16 cellular contexts compared by ENCODE assay signal in genomic region chr19:48415869-48416268, GRCh38. TPM values are rescaled to one million over a fixed set of nuclear protein-coding genes. Genes with fewer than 3 reads are reported as not detected.
DNase-seq lines count a peak whose midpoint lies in the region; ATAC-seq, FAIRE-seq and TF ChIP-seq lines count a peak whose summit lies in the region.
"Had no signal": no experiment of that assay in that cellular context is flagged by ENCODE, and none has a peak within 500 bp of the region (broad histone marks: within the 10 kb centered on the region; RNA-seq: fewer than 3 reads in every experiment).

No MANE protein-coding gene starts in this region.

- no peaks in the 10 kb centered on the region; a peak in 1 of 22 replicates for H4K20me1 ChIP-seq in BLaER1 treated with 17β-estradiol and CSF1 and Interleukin-3, amounts not matched to agents 10 nM and 100 nM
- no peaks in the 10 kb centered on the region for H4K20me1 ChIP-seq in GM12878 (ENCODE audit: control insufficient read depth, insufficient read depth)

- H3K4me2 ChIP-seq in BLaER1 treated with 17β-estradiol and CSF1 and Interleukin-3, amounts not matched to agents 10 nM and 100 nM, result peak overlapping the region; percentile 53 to 72 (median 68)
- H3K4me2 ChIP-seq in GM12878 (ENCODE audit: control insufficient read depth, insufficient read depth), result peak overlapping the region; percentile 7; the same call in 1 of the 2 replicates

- peaks cover 13 to 30% (median 21%) of the 10 kb centered on the region in 11 experiments for H3K27me3 ChIP-seq in BLaER1 treated with 17β-estradiol and CSF1 and Interleukin-3, amounts not matched to agents 10 nM and 100 nM
- H3K27me3 ChIP-seq in GM12878 (replicated peaks in 1 of 2; ENCODE audit: control insufficient read depth in 2 of 2, insufficient read depth in 2 of 2, low read length in 1 of 2), result no peaks in the 10 kb centered on the region; a peak in 1 of 4 replicates
- no peaks in the 10 kb centered on the region for H3K27me3 ChIP-seq in naive thymus-derived CD4-positive, alpha-beta T cell (ENCODE audit: control insufficient read depth in 2 of 2, insufficient read depth in 2 of 2, low read length in 2 of 2)
- H3K27me3 ChIP-seq: ascending aorta had no signal

- H3K27ac Mint-ChIP-seq in T-helper 1 cell treated with Interleukin-12 subunit alpha and Interleukin-12 subunit beta and Interleukin-4 antibody, amounts not matched to agents 30 μg/mL and 1 μg/mL, for 36 hours, result no peak overlapping the region
- H3K27ac Mint-ChIP-seq in naive thymus-derived CD4-positive, alpha-beta T cell, result peak overlapping the region in 1 of 9 donors; percentile 51
- H3K27ac Mint-ChIP-seq: HFFc6 had no signal

- peaks cover 19% of the 10 kb centered on the region for H3K4me1 Mint-ChIP-seq in T-helper 1 cell treated with Interleukin-12 subunit alpha and Interleukin-12 subunit beta and Interleukin-4 antibody, amounts not matched to agents 30 μg/mL and 1 μg/mL, for 36 hours (ENCODE audit: low read depth)
- H3K4me1 Mint-ChIP-seq in naive thymus-derived CD4-positive, alpha-beta T cell, result peaks cover 12 to 38% (median 29%) of the 10 kb centered on the region in 7 donors

- H3K4me3 ChIP-seq in BLaER1 treated with 17β-estradiol and CSF1 and Interleukin-3, amounts not matched to agents 10 nM and 100 nM, result peak overlapping the region in 3 of 10 experiments; percentile 28 to 42 (median 41); a peak in 3 of 20 replicates
- H3K4me3 ChIP-seq in GM12878, result no peak overlapping the region
- peak overlapping the region; percentile 16 for H3K4me3 ChIP-seq in naive thymus-derived CD4-positive, alpha-beta T cell (ENCODE audit: low read length)

- no peak for TF ChIP-seq CTCF in GM12878 (IDR thresholded peaks at IDR 0.05 in 2 of 3, conservative IDR thresholded peaks at IDR 0.05 in 1 of 3; ENCODE audit: control insufficient read depth in 2 of 3, extremely low read depth in 1 of 3, insufficient read depth in 1 of 3, low read depth in 3 of 3, low read length in 3 of 3)

- DNase-seq in T-helper 1 cell, result no peak
- no peak for DNase-seq in GM12878 (ENCODE audit: low read depth, low spot score)
- DNase-seq in naive thymus-derived CD4-positive, alpha-beta T cell, result no peak
- DNase-seq in stimulated activated naive CD4-positive, alpha-beta T cell treated with Interleukin-2 at 50 U/mL for 16 hours (lab: John Stamatoyannopoulos, UW), result no peak
- DNase-seq in posterior vena cava (ENCODE audit: low spot score), result no peak
- no peak for DNase-seq in C1 segment of cervical spinal cord (lab: John Stamatoyannopoulos, UW)
- DNase-seq: HFFc6, NCI-H1694 treated with DMSO at 0.1 percent for 48 hours had no signal

- in situ Hi-C loops in GM12878 (cut with MboI), result no loop called here

- no peak for TF ChIP-seq EP300 in GM12878 (IDR thresholded peaks at IDR 0.05; ENCODE audit: borderline replicate concordance in 1 of 2, control insufficient read depth in 1 of 2, low read depth in 2 of 2, low read length in 2 of 2)

- H2AFZ ChIP-seq in GM12878 (ENCODE audit: control insufficient read depth, low read depth, low read length), result no peak overlapping the region

- H3K4me1 ChIP-seq in BLaER1 treated with 17β-estradiol and CSF1 and Interleukin-3, amounts not matched to agents 10 nM and 100 nM, result peaks cover 37 to 60% (median 54%) of the 10 kb centered on the region in 10 experiments
- peaks cover 8% of the 10 kb centered on the region for H3K4me1 ChIP-seq in GM12878 (ENCODE audit: control insufficient read depth, insufficient read depth, low read length)
- peaks cover 0 to 7% of the 10 kb centered on the region in 2 donors for H3K4me1 ChIP-seq in naive thymus-derived CD4-positive, alpha-beta T cell (ENCODE audit: control insufficient read depth in 2 of 2, insufficient read depth in 2 of 2, low read length in 2 of 2)
- H3K4me1 ChIP-seq: ascending aorta had no signal

- H3K79me2 ChIP-seq in GM12878 (ENCODE audit: control insufficient read depth, insufficient read depth, low read length), result no peaks in the 10 kb centered on the region

- 59% methylated on average over 30 of the region's 30 CpGs for WGBS in GM12878 (ENCODE audit: insufficient coverage, insufficient replicate concordance, low lambda C conversion rate, missing lambda C conversion rate)

- no peak overlapping the region for H3K27ac ChIP-seq in BLaER1 treated with 17β-estradiol and CSF1 and Interleukin-3, amounts not matched to agents 10 nM and 100 nM
- H3K27ac ChIP-seq in GM12878 (ENCODE audit: control insufficient read depth, insufficient read depth), result no peak overlapping the region
- H3K27ac ChIP-seq in naive thymus-derived CD4-positive, alpha-beta T cell (ENCODE audit: low read depth, low read length), result no peak overlapping the region
- H3K27ac ChIP-seq: ascending aorta had no signal

- CTCF ChIA-PET in GM12878 (lab: Yijun Ruan, JAX), result interaction anchor here (1.0 kb wide), 1 partner anchor 24 kb away, joined by 3 read pairs; the partner anchor contains the start of gene KDELR1
- CTCF ChIA-PET in naive thymus-derived CD4-positive, alpha-beta T cell (lab: Charles Lee), result no interaction called here

- no peaks in the 10 kb centered on the region for H3K9me3 Mint-ChIP-seq in T-helper 1 cell treated with Interleukin-12 subunit alpha and Interleukin-12 subunit beta and Interleukin-4 antibody, amounts not matched to agents 30 μg/mL and 1 μg/mL, for 36 hours
- H3K9me3 Mint-ChIP-seq in naive thymus-derived CD4-positive, alpha-beta T cell, result no peaks in the 10 kb centered on the region
- H3K9me3 Mint-ChIP-seq: activated T-cell treated with anti-CD3 and anti-CD28 coated beads, Interleukin-2, amount 50 U/mL, for 4 hours; HFFc6 had no signal

- H3K9me3 ChIP-seq in BLaER1 treated with 17β-estradiol and CSF1 and Interleukin-3, amounts not matched to agents 10 nM and 100 nM (replicated peaks in 1 of 11), result no peaks in the 10 kb centered on the region
- no peaks in the 10 kb centered on the region for H3K9me3 ChIP-seq in GM12878 (replicated peaks; ENCODE audit: control insufficient read depth, insufficient read depth, low read length)
- no peaks in the 10 kb centered on the region for H3K9me3 ChIP-seq in naive thymus-derived CD4-positive, alpha-beta T cell (ENCODE audit: control insufficient read depth in 2 of 3, low read length in 3 of 3)
- H3K9me3 ChIP-seq: ascending aorta had no signal

- peaks cover 26% of the 10 kb centered on the region for H3K27me3 Mint-ChIP-seq in T-helper 1 cell treated with Interleukin-12 subunit alpha and Interleukin-12 subunit beta and Interleukin-4 antibody, amounts not matched to agents 30 μg/mL and 1 μg/mL, for 36 hours (ENCODE audit: low read depth)
- H3K27me3 Mint-ChIP-seq in naive thymus-derived CD4-positive, alpha-beta T cell, result peaks cover 0 to 35% (median 0%) of the 10 kb centered on the region in 5 donors

- no peak for ATAC-seq in GM12878
- ATAC-seq in naive thymus-derived CD4-positive, alpha-beta T cell, result no peak

- BruUV-seq in GM12878 (replicated peaks; lab: Mats Ljungman, UMichigan), result no TSS peak

- SMC1A ChIA-PET in GM12878 (lab: Charles Lee; ENCODE audit: uncharacterized antibody, unreplicated experiment), result interaction anchor here (1.0 kb wide), 1 partner anchor 9 kb away, joined by 3 read pairs; no protein-coding TSS in a partner anchor

- TF ChIP-seq RAD21 in GM12878 (IDR thresholded peaks at IDR 0.05; ENCODE audit: insufficient read depth, low read depth, low read length), result no peak

- H3K36me3 ChIP-seq in BLaER1 treated with 17β-estradiol and CSF1 and Interleukin-3, amounts not matched to agents 10 nM and 100 nM, result no peaks in the 10 kb centered on the region
- H3K36me3 ChIP-seq in GM12878 (ENCODE audit: control insufficient read depth in 2 of 2, insufficient read depth in 2 of 2, low read length in 1 of 2), result no peaks in the 10 kb centered on the region
- no peaks in the 10 kb centered on the region for H3K36me3 ChIP-seq in naive thymus-derived CD4-positive, alpha-beta T cell (ENCODE audit: control insufficient read depth in 2 of 3, insufficient read depth in 3 of 3, low read length in 3 of 3)
- H3K36me3 ChIP-seq: ascending aorta had no signal

- intact Hi-C loops in GM12878 (cut with micrococcal nuclease; ENCODE audit: unreplicated experiment) (no loop called here), posterior vena cava (cut with DNase I) (no loop called here)
- intact Hi-C loops in naive thymus-derived CD4-positive, alpha-beta T cell (cut with micrococcal nuclease), result loop anchor here (1.0 to 2.0 kb wide), 7 partner anchors 17 to 77 kb away; partner anchors contain the start of genes CYTH2 (in 2 of the 2), GRWD1 (in 1 of the 2), KDELR1 (in 1 of the 2) and SYNGR4 (in 1 of the 2)

- FAIRE-seq in GM12878 (lab: Jason Lieb, UNC), result no peak
- FAIRE-seq: G401.6 had no signal

- RAD21 ChIA-PET in GM12878 (lab: Charles Lee; ENCODE audit: unreplicated experiment), result no interaction called here

- no peak for TF ChIP-seq POLR2A in GM12878 (IDR thresholded peaks at IDR 0.05; ENCODE audit: low read depth, low read length)

- POLR2A ChIA-PET in GM12878 (lab: Charles Lee), result interaction anchor here (0.6 to 1.3 kb wide), 2 partner anchors 29 to 53 kb away, joined by 4 to 6 read pairs; no protein-coding TSS in a partner anchor
- POLR2A ChIA-PET in naive thymus-derived CD4-positive, alpha-beta T cell (lab: Charles Lee), result no interaction called here

- no peak overlapping the region for H3K9ac ChIP-seq in BLaER1 treated with 17β-estradiol and CSF1 and Interleukin-3, amounts not matched to agents 10 nM and 100 nM
- no peak overlapping the region for H3K9ac ChIP-seq in GM12878 (ENCODE audit: control insufficient read depth, insufficient read depth, low read length)

- H3K4me3 Mint-ChIP-seq in T-helper 1 cell treated with Interleukin-12 subunit alpha and Interleukin-12 subunit beta and Interleukin-4 antibody, amounts not matched to agents 30 μg/mL and 1 μg/mL, for 36 hours, result peak overlapping the region; percentile 46
- H3K4me3 Mint-ChIP-seq in naive thymus-derived CD4-positive, alpha-beta T cell, result peak overlapping the region in 9 of 10 donors; percentile 39 to 88 (median 84)
- H3K4me3 Mint-ChIP-seq: activated T-cell treated with anti-CD3 and anti-CD28 coated beads, Interleukin-2, amount 50 U/mL, for 4 hours; HFFc6 had no signal

- H3K36me3 Mint-ChIP-seq in T-helper 1 cell treated with Interleukin-12 subunit alpha and Interleukin-12 subunit beta and Interleukin-4 antibody, amounts not matched to agents 30 μg/mL and 1 μg/mL, for 36 hours (ENCODE audit: low read depth), result no peaks in the 10 kb centered on the region
- H3K36me3 Mint-ChIP-seq in naive thymus-derived CD4-positive, alpha-beta T cell, result no peaks in the 10 kb centered on the region

RNA-seq across cellular contexts. Expression of gene GRIN2D, which starts 22.4 kb away (rescaled TPM):
- 0.58 and 0.83 TPM in 2 replicates for total RNA-seq in GM12878 (2013; cell fraction: nucleolus; rRNA removed)
- total RNA-seq in GM12878 (2014; rRNA removed) (0.05 and 0.06 TPM in 2 replicates), GM12878 (2014; rRNA removed; fragmentation: Illumina TruSeq; extraction: Trizol) (0.05 TPM in 1 of 2 replicates, not detected in the other), GM12878 (2021) (0.32 and 0.38 TPM in 2 replicates), posterior vena cava (1 to 10 TPM in 1 of 2 donors, under 1 TPM in 1; 0.71 to 2.3 TPM)
- polyA plus RNA-seq in GM12878 (2011; ENCODE audit: low read depth), result 0.09 TPM
- polyA plus RNA-seq in GM12878 (2011; rRNA removed) (0.03 TPM in 2 replicates), GM12878 (2014; fragmentation: Illumina TruSeq; extraction: Trizol) (0.07 TPM in 1 of 2 replicates, not detected in the other), GM12878 (2014; fragmentation: Nextera tagmentation; extraction: Ambion mirVana) (not detected), GM12878 (2014; rRNA removed) (0.03 and 0.04 TPM in 2 replicates), GM12878 (2016; fragmentation: Nextera tagmentation; extraction: Ambion mirVana) (under 1 TPM; 0.03 TPM)
- 0.02 and 0.04 TPM in 2 replicates for polyA plus RNA-seq in GM12878 (2011; cell fraction: cytosol; rRNA removed)
- polyA plus RNA-seq in GM12878 (2011; cell fraction: nucleus; rRNA removed), result 0.13 and 0.22 TPM in 2 replicates
- polyA plus RNA-seq in GM12878 (2012), result 0.29 and 0.32 TPM in 2 replicates
- 0.05 TPM in 1 of 2 replicates, not detected in the other for polyA minus RNA-seq in GM12878 (2011; rRNA and poly(A)+ RNA removed)
- not detected in 2 replicates for polyA minus RNA-seq in GM12878 (2011; cell fraction: cytosol; rRNA and poly(A)+ RNA removed)
- polyA minus RNA-seq in GM12878 (2011; cell fraction: nucleus; rRNA and poly(A)+ RNA removed), result 0.10 and 0.12 TPM in 2 replicates
- under 1 TPM; 0.08 to 0.39 (median 0.11) TPM for total RNA-seq in naive thymus-derived CD4-positive, alpha-beta T cell
- polyA plus RNA-seq in naive thymus-derived CD4-positive, alpha-beta T cell, result not detected
- total RNA-seq: LHCN-M2 had no signal

RNA-seq across cellular contexts. Expression of gene KDELR1, which starts 24.5 kb away (rescaled TPM):
- total RNA-seq in GM12878 (2013; cell fraction: nucleolus; rRNA removed), result 22.9 and 23.8 TPM in 2 replicates
- total RNA-seq in GM12878 (2014; rRNA removed) (34.8 and 35.9 TPM in 2 replicates), GM12878 (2014; rRNA removed; fragmentation: Illumina TruSeq; extraction: Trizol) (25.2 and 26.8 TPM in 2 replicates), GM12878 (2021) (70.7 and 71.0 TPM in 2 replicates), posterior vena cava (100 to 1,000 TPM in 1 of 2 donors, 10 to 100 TPM in 1; 94.6 to 111 TPM)
- 38.9 TPM for polyA plus RNA-seq in GM12878 (2011; ENCODE audit: low read depth)
- polyA plus RNA-seq in GM12878 (2011; rRNA removed) (24.5 and 52.5 TPM in 2 replicates), GM12878 (2014; fragmentation: Illumina TruSeq; extraction: Trizol) (52.3 and 67.3 TPM in 2 replicates), GM12878 (2014; fragmentation: Nextera tagmentation; extraction: Ambion mirVana) (10 to 100 TPM in 1 of 2 experiments, 1 to 10 TPM in 1; 2.3 to 13.2 TPM), GM12878 (2014; rRNA removed) (38.0 and 44.6 TPM in 2 replicates), GM12878 (2016; fragmentation: Nextera tagmentation; extraction: Ambion mirVana) (10 to 100 TPM; 54.3 to 59.1 TPM)
- 40.6 and 54.5 TPM in 2 replicates for polyA plus RNA-seq in GM12878 (2011; cell fraction: cytosol; rRNA removed)
- 39.0 and 39.8 TPM in 2 replicates for polyA plus RNA-seq in GM12878 (2011; cell fraction: nucleus; rRNA removed)
- polyA plus RNA-seq in GM12878 (2012), result 74.1 and 86.4 TPM in 2 replicates
- 31.0 and 33.4 TPM in 2 replicates for polyA minus RNA-seq in GM12878 (2011; rRNA and poly(A)+ RNA removed)
- 24.6 and 34.2 TPM in 2 replicates for polyA minus RNA-seq in GM12878 (2011; cell fraction: cytosol; rRNA and poly(A)+ RNA removed)
- polyA minus RNA-seq in GM12878 (2011; cell fraction: nucleus; rRNA and poly(A)+ RNA removed), result 6.9 and 14.1 TPM in 2 replicates
- total RNA-seq in naive thymus-derived CD4-positive, alpha-beta T cell, result 10 to 100 TPM; 42.7 to 73.9 (median 52.3) TPM
- polyA plus RNA-seq in naive thymus-derived CD4-positive, alpha-beta T cell, result 10 to 100 TPM; 22.2 to 24.3 TPM

RNA-seq across cellular contexts. Expression of gene GRWD1, which starts 29.9 kb away (rescaled TPM):
- total RNA-seq in GM12878 (2013; cell fraction: nucleolus; rRNA removed), result 22.0 and 26.3 TPM in 2 replicates
- total RNA-seq in GM12878 (2014; rRNA removed), result 26.5 and 30.6 TPM in 2 replicates
- total RNA-seq in GM12878 (2014; rRNA removed; fragmentation: Illumina TruSeq; extraction: Trizol), result 22.4 and 30.9 TPM in 2 replicates
- total RNA-seq in GM12878 (2021), result 75.8 and 79.0 TPM in 2 replicates
- 6.1 TPM for polyA plus RNA-seq in GM12878 (2011; ENCODE audit: low read depth)
- 17.4 and 26.4 TPM in 2 replicates for polyA plus RNA-seq in GM12878 (2011; rRNA removed)
- 33.3 and 42.0 TPM in 2 replicates for polyA plus RNA-seq in GM12878 (2011; cell fraction: cytosol; rRNA removed)
- 24.8 and 43.8 TPM in 2 replicates for polyA plus RNA-seq in GM12878 (2011; cell fraction: nucleus; rRNA removed)
- polyA plus RNA-seq in GM12878 (2012), result 20.2 and 22.0 TPM in 2 replicates
- polyA plus RNA-seq in GM12878 (2014; fragmentation: Illumina TruSeq; extraction: Trizol), result 9.2 and 14.0 TPM in 2 replicates
- 1 to 10 TPM; 1.4 to 3.0 TPM for polyA plus RNA-seq in GM12878 (2014; fragmentation: Nextera tagmentation; extraction: Ambion mirVana)
- 44.6 and 46.5 TPM in 2 replicates for polyA plus RNA-seq in GM12878 (2014; rRNA removed)
- 100 to 1,000 TPM; 103 TPM for polyA plus RNA-seq in GM12878 (2016; fragmentation: Nextera tagmentation; extraction: Ambion mirVana)
- polyA minus RNA-seq in GM12878 (2011; rRNA and poly(A)+ RNA removed), result 12.8 and 20.6 TPM in 2 replicates
- 14.4 and 21.1 TPM in 2 replicates for polyA minus RNA-seq in GM12878 (2011; cell fraction: cytosol; rRNA and poly(A)+ RNA removed)
- polyA minus RNA-seq in GM12878 (2011; cell fraction: nucleus; rRNA and poly(A)+ RNA removed), result 9.4 and 20.5 TPM in 2 replicates
- total RNA-seq in naive thymus-derived CD4-positive, alpha-beta T cell, result 10 to 100 TPM; 26.1 to 45.8 (median 36.3) TPM
- polyA plus RNA-seq in naive thymus-derived CD4-positive, alpha-beta T cell, result 10 to 100 TPM; 42.8 to 51.6 TPM
- 10 to 100 TPM; 21.1 to 24.2 TPM for total RNA-seq in posterior vena cava

RNA-seq across cellular contexts. Expression of gene KCNJ14, which starts 39.5 kb away (rescaled TPM):
- 3.0 TPM in 2 replicates for total RNA-seq in GM12878 (2013; cell fraction: nucleolus; rRNA removed)
- total RNA-seq in GM12878 (2014; rRNA removed), result 0.38 and 0.40 TPM in 2 replicates
- total RNA-seq in GM12878 (2014; rRNA removed; fragmentation: Illumina TruSeq; extraction: Trizol), result 0.41 and 0.45 TPM in 2 replicates
- total RNA-seq in GM12878 (2021), result 1.3 and 1.4 TPM in 2 replicates
- polyA plus RNA-seq in GM12878 (2011; ENCODE audit: low read depth), result 0.38 TPM
- polyA plus RNA-seq in GM12878 (2011; rRNA removed), result 0.16 and 0.24 TPM in 2 replicates
- 0.19 and 0.22 TPM in 2 replicates for polyA plus RNA-seq in GM12878 (2011; cell fraction: cytosol; rRNA removed)
- 1.2 TPM in 2 replicates for polyA plus RNA-seq in GM12878 (2011; cell fraction: nucleus; rRNA removed)
- 0.51 and 0.62 TPM in 2 replicates for polyA plus RNA-seq in GM12878 (2012)
- polyA plus RNA-seq in GM12878 (2014; fragmentation: Illumina TruSeq; extraction: Trizol), result 0.48 and 0.59 TPM in 2 replicates
- under 1 TPM; 0.26 to 0.34 TPM for polyA plus RNA-seq in GM12878 (2014; fragmentation: Nextera tagmentation; extraction: Ambion mirVana)
- 0.72 and 0.93 TPM in 2 replicates for polyA plus RNA-seq in GM12878 (2014; rRNA removed)
- under 1 TPM; 0.30 to 0.68 TPM for polyA plus RNA-seq in GM12878 (2016; fragmentation: Nextera tagmentation; extraction: Ambion mirVana)
- 0.73 and 1.3 TPM in 2 replicates for polyA minus RNA-seq in GM12878 (2011; rRNA and poly(A)+ RNA removed)
- 0.21 and 0.27 TPM in 2 replicates for polyA minus RNA-seq in GM12878 (2011; cell fraction: cytosol; rRNA and poly(A)+ RNA removed)
- 0.60 and 1.5 TPM in 2 replicates for polyA minus RNA-seq in GM12878 (2011; cell fraction: nucleus; rRNA and poly(A)+ RNA removed)
- total RNA-seq in naive thymus-derived CD4-positive, alpha-beta T cell, result 1 to 10 TPM; 1.5 to 3.9 (median 2.4) TPM
- under 1 TPM; 0.05 to 0.21 TPM for polyA plus RNA-seq in naive thymus-derived CD4-positive, alpha-beta T cell
- total RNA-seq in posterior vena cava, result under 1 TPM; 0.52 to 0.65 TPM

RNA-seq across cellular contexts. Expression of gene SYNGR4, which starts 51.7 kb away (rescaled TPM):
- not detected in 2 replicates for total RNA-seq in GM12878 (2013; cell fraction: nucleolus; rRNA removed)
- total RNA-seq in GM12878 (2014; rRNA removed) (not detected in 2 replicates), GM12878 (2014; rRNA removed; fragmentation: Illumina TruSeq; extraction: Trizol) (0.18 TPM in 1 of 2 replicates, not detected in the other), GM12878 (2021) (0.21 and 0.35 TPM in 2 replicates), posterior vena cava (not detected)
- polyA plus RNA-seq in GM12878 (2011; ENCODE audit: low read depth), result 0.33 TPM
- polyA plus RNA-seq in GM12878 (2011; rRNA removed) (0.14 TPM in 1 of 2 replicates, not detected in the other), GM12878 (2014; fragmentation: Illumina TruSeq; extraction: Trizol) (not detected in 2 replicates), GM12878 (2014; fragmentation: Nextera tagmentation; extraction: Ambion mirVana) (not detected), GM12878 (2014; rRNA removed) (0.08 and 0.29 TPM in 2 replicates), GM12878 (2016; fragmentation: Nextera tagmentation; extraction: Ambion mirVana) (under 1 TPM in 1 of 2 experiments, not detected in 1; 0.72 TPM)
- 0.13 and 0.17 TPM in 2 replicates for polyA plus RNA-seq in GM12878 (2011; cell fraction: cytosol; rRNA removed)
- 0.13 and 0.19 TPM in 2 replicates for polyA plus RNA-seq in GM12878 (2011; cell fraction: nucleus; rRNA removed)
- 0.45 and 0.49 TPM in 2 replicates for polyA plus RNA-seq in GM12878 (2012)
- polyA minus RNA-seq in GM12878 (2011; rRNA and poly(A)+ RNA removed), result not detected in 2 replicates
- polyA minus RNA-seq in GM12878 (2011; cell fraction: cytosol; rRNA and poly(A)+ RNA removed), result not detected in 2 replicates
- not detected in 2 replicates for polyA minus RNA-seq in GM12878 (2011; cell fraction: nucleus; rRNA and poly(A)+ RNA removed)
- total RNA-seq in naive thymus-derived CD4-positive, alpha-beta T cell, result not detected
- not detected for polyA plus RNA-seq in naive thymus-derived CD4-positive, alpha-beta T cell
- total RNA-seq: activated T-cell treated with anti-CD3 and anti-CD28 coated beads, Interleukin-2, amount 50 U/mL, for 4 hours; ascending aorta; fibroblast of villous mesenchyme; HFFc6; LHCN-M2; osteoblast had no signal

Comparison
In these comparisons a context has a peak if more than half of its experiments do, and no peak if none do; other contexts are left out.
1. intact Hi-C loops: an anchor here in naive thymus-derived CD4-positive, alpha-beta T cell (1.0 to 2.0 kb wide); none called in GM12878 and posterior vena cava.